Comparison of ENCODE assay signal across 8 cellular contexts in genomic region chr1:108830119-108831008, GRCh38. TPM values are rescaled to one million over a fixed set of nuclear protein-coding genes. Genes with fewer than 3 reads are reported as not detected.
DNase-seq lines count a peak whose midpoint lies in the region; ATAC-seq and TF ChIP-seq lines count a peak whose summit lies in the region.

No MANE protein-coding gene starts in this region.

- H3K4me1 ChIP-seq in gastrocnemius medialis, result peaks cover 27 to 32% of the 10 kb centered on the region in 2 donors

- 0 out of 2 replicates have a peak overlapping the region, but pooled peaks have one; percentile 18 for H3K27ac ChIP-seq in VCaP
- H3K27ac ChIP-seq in gastrocnemius medialis, result peak overlapping the region; percentile 75 to 80 (median 76)

- ATAC-seq in gastrocnemius medialis, result peak; percentile 51 to 69
- ATAC-seq in HG03469 (IDR thresholded peaks at IDR 0.05; ENCODE audit: unreplicated experiment), result no peak
- no peak for ATAC-seq in HG02970 (IDR thresholded peaks at IDR 0.05; ENCODE audit: low FRiP score, unreplicated experiment)

- no peak for TF ChIP-seq CTCF in VCaP (conservative IDR thresholded peaks at IDR 0.05)
- no peak for TF ChIP-seq CTCF in gastrocnemius medialis (IDR thresholded peaks at IDR 0.05 in 4 of 5, conservative IDR thresholded peaks at IDR 0.05 in 1 of 5)

- peak; percentile 27 to 46 for TF ChIP-seq POLR2A in gastrocnemius medialis (IDR thresholded peaks at IDR 0.05)

- DNase-seq in H4 (ENCODE audit: low spot score) (peak; percentile 95), cardiac septum (ENCODE audit: low spot score) (peak; percentile 78), gastrocnemius medialis (peak; percentile 64 to 83), iPS-NIHi11 (ENCODE audit: low spot score) (no peak), retina (no peak)

- peak overlapping the region; percentile 8 to 27 (median 16) for H3K4me3 ChIP-seq in gastrocnemius medialis

- H3K27me3 ChIP-seq in gastrocnemius medialis, result no peaks in the 10 kb centered on the region

- H3K9me3 ChIP-seq in gastrocnemius medialis, result no peaks in the 10 kb centered on the region

- no peaks in the 10 kb centered on the region for H3K36me3 ChIP-seq in gastrocnemius medialis

- intact Hi-C loops in cardiac septum (cut with DNase I), result loop anchor here (5.0 kb wide), 1 partner anchor 47 kb away; the partner anchor contains the start of gene GPSM2
- intact Hi-C loops in gastrocnemius medialis (cut with DNase I; ENCODE audit: low total_unique reads), result loop anchor here (1.0 kb wide), 1 partner anchor 48 kb away; no protein-coding TSS in a partner anchor

- in situ Hi-C loops in gastrocnemius medialis (cut with MboI; ENCODE audit: low sequenced_read_pairs in 4 of 4), result loop anchor here in 3 of 4 donors (5.0 kb wide), 2 partner anchors 62 to 67 kb away; no protein-coding TSS in a partner anchor

RNA-seq across cellular contexts. Expression of gene AKNAD1, which starts 26.5 kb away (rescaled TPM):
- total RNA-seq in H4 (2014; rRNA removed; shearing (Covaris generic)), result 0.95 TPM in 1 of 2 replicates, not detected in the other
- total RNA-seq in cardiac septum (not detected), gastrocnemius medialis (1 to 10 TPM in 1 of 4 donors, under 1 TPM in 1, not detected in 2; 0.67 to 3.9 TPM)

RNA-seq across cellular contexts. Expression of gene GPSM2, which starts 46.4 kb away (rescaled TPM):
- total RNA-seq in H4 (2014; rRNA removed; shearing (Covaris generic)), result 38.2 and 38.5 TPM in 2 replicates
- total RNA-seq in cardiac septum, result 0.92 TPM
- total RNA-seq in gastrocnemius medialis, result 10 to 100 TPM in 2 of 4 donors, 1 to 10 TPM in 2; 7.0 to 51.4 (median 13.0) TPM

Comparison
In these comparisons a context has a peak if more than half of its experiments do, and no peak if none do; other contexts are left out.
1. DNase-seq: peak in H4 (single experiment), cardiac septum (single experiment) and gastrocnemius medialis (2 of 2); none in iPS-NIHi11 (single experiment) and retina (single experiment).
2. ATAC-seq: peak in gastrocnemius medialis (2 of 2); none in HG03469 (single experiment) and HG02970 (single experiment).